In the genomic region with DNA sequence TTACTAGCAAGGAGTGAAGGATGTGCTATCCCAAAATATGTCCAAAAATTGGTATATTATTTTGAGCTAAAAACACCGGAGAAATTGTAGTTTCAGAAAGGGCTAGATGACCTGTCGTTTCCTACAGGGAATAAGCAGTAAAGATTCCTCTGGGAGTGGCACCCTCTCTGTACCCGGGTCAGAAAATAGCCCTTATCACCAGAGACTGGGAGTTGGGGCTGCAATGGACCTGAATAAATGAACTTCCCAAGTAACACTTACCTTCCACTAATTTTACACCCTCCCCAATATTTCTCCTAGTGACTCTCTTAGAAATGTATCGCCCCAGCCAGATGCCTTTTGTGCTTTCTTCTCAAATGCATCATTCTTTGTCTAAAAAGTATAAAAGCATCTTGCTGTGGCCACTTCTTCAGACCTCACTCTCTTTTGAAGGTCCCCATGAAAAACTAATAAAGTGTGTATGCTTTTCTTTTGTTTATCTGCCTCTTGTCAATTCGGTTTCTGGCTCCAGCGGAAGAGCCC, we compare ENCODE assay signal across 8 cellular contexts. TPM values are rescaled to one million over a fixed set of nuclear protein-coding genes. Genes with fewer than 3 reads are reported as not detected.
DNase-seq lines count a peak whose midpoint lies in the region; ATAC-seq lines count a peak whose summit lies in the region.

No MANE protein-coding gene starts in this region.

- POLR2A ChIA-PET in activated CD4-positive, alpha-beta memory T cell treated with anti-CD3 and anti-CD28 coated beads, Interleukin-2, amount 10 ng/mL, durations not matched to agents 7 days and 5 days (lab: Charles Lee): interaction anchor here (0.6 to 4.9 kb wide), 9 partner anchors 9 to 512 kb away, joined by 3 to 24 read pairs (median 4); partner anchors contain the start of genes RIOK3 and TTC39C

- DNase-seq in NCI-H748 (lab: John Stamatoyannopoulos, UW; ENCODE audit: unreplicated experiment) (peak; percentile 39), NCI-H748 treated with DMSO at 0.1 percent for 48 hours (lab: John Stamatoyannopoulos, UW) (no peak), head of caudate nucleus (no peak)
- no peak for DNase-seq in activated CD4-positive, alpha-beta memory T cell treated with anti-CD3 and anti-CD28 coated beads, Interleukin-2, amount 10 ng/mL, durations not matched to agents 7 days and 5 days
- DNase-seq in stimulated activated naive B cell treated with anti-CD40 and anti-IgM and Interleukin-4, amounts not matched to agents 10 μg/mL and 1 μg/mL and 100 μg/mL, for 72 hours: no peak
- DNase-seq in stimulated activated CD4-positive, alpha-beta T cell treated with anti-CD3 and anti-CD28 coated beads, Interleukin-2, amount 100 ng/mL, for 48 hours: no peak

- H3K27me3 Mint-ChIP-seq in activated CD4-positive, alpha-beta memory T cell treated with anti-CD3 and anti-CD28 coated beads, Interleukin-2, amount 10 ng/mL, durations not matched to agents 7 days and 5 days: no peaks in the 10 kb centered on the region
- H3K27me3 Mint-ChIP-seq in stimulated activated naive B cell treated with anti-CD40 and anti-IgM and Interleukin-4, amounts not matched to agents 10 μg/mL and 1 μg/mL and 100 μg/mL, for 72 hours: no peaks in the 10 kb centered on the region

- peak overlapping the region; percentile 74 for H3K27ac Mint-ChIP-seq in activated CD4-positive, alpha-beta memory T cell treated with anti-CD3 and anti-CD28 coated beads, Interleukin-2, amount 10 ng/mL, durations not matched to agents 7 days and 5 days
- peak overlapping the region; percentile 98 for H3K27ac Mint-ChIP-seq in stimulated activated naive B cell treated with anti-CD40 and anti-IgM and Interleukin-4, amounts not matched to agents 10 μg/mL and 1 μg/mL and 100 μg/mL, for 72 hours

- peak overlapping the region; percentile 77 for H3K4me3 ChIP-seq in iPS-15b (ENCODE audit: low read depth, low read length)

- H3K27me3 ChIP-seq in iPS-15b (ENCODE audit: control insufficient read depth, insufficient read depth, low read length): peaks cover 19% of the 10 kb centered on the region

- intact Hi-C loops in head of caudate nucleus (cut with DNase I): loop anchor here (2.0 to 10.0 kb wide), 3 partner anchors 50 to 312 kb away; partner anchors contain the start of genes NPC1 and RIOK3

- no peaks in the 10 kb centered on the region for H3K9me3 ChIP-seq in iPS-15b (ENCODE audit: control insufficient read depth, insufficient read depth, low read length)

- no peak for ATAC-seq in stimulated activated naive B cell treated with anti-CD40 and anti-IgM and Interleukin-4, amounts not matched to agents 10 μg/mL and 1 μg/mL and 100 μg/mL, for 72 hours (replicated peaks)
- no peak for ATAC-seq in HG02798 (IDR thresholded peaks at IDR 0.05; ENCODE audit: poor library complexity, unreplicated experiment)

- H3K36me3 Mint-ChIP-seq in activated CD4-positive, alpha-beta memory T cell treated with anti-CD3 and anti-CD28 coated beads, Interleukin-2, amount 10 ng/mL, durations not matched to agents 7 days and 5 days (ENCODE audit: low read depth): peaks cover 26% of the 10 kb centered on the region
- peaks cover 13 to 19% of the 10 kb centered on the region in 2 donors for H3K36me3 Mint-ChIP-seq in stimulated activated naive B cell treated with anti-CD40 and anti-IgM and Interleukin-4, amounts not matched to agents 10 μg/mL and 1 μg/mL and 100 μg/mL, for 72 hours

- peaks cover 2% of the 10 kb centered on the region for H3K4me1 ChIP-seq in iPS-15b (ENCODE audit: control insufficient read depth, insufficient read depth, low read length)

- no peaks in the 10 kb centered on the region for H3K36me3 ChIP-seq in iPS-15b (ENCODE audit: control insufficient read depth, insufficient read depth, low read length)

- CTCF ChIA-PET in activated CD4-positive, alpha-beta memory T cell treated with anti-CD3 and anti-CD28 coated beads, Interleukin-2, amount 10 ng/mL, durations not matched to agents 7 days and 5 days (lab: Charles Lee): no interaction called here

- H3K9ac ChIP-seq in iPS-15b (ENCODE audit: low read depth, low read length): peak overlapping the region; percentile 83

- peak overlapping the region; percentile 73 for H3K4me3 Mint-ChIP-seq in activated CD4-positive, alpha-beta memory T cell treated with anti-CD3 and anti-CD28 coated beads, Interleukin-2, amount 10 ng/mL, durations not matched to agents 7 days and 5 days
- H3K4me3 Mint-ChIP-seq in stimulated activated naive B cell treated with anti-CD40 and anti-IgM and Interleukin-4, amounts not matched to agents 10 μg/mL and 1 μg/mL and 100 μg/mL, for 72 hours: peak overlapping the region; percentile 87 to 98

- H3K4me1 Mint-ChIP-seq in activated CD4-positive, alpha-beta memory T cell treated with anti-CD3 and anti-CD28 coated beads, Interleukin-2, amount 10 ng/mL, durations not matched to agents 7 days and 5 days: peaks cover 45% of the 10 kb centered on the region
- peaks cover 35 to 72% of the 10 kb centered on the region in 2 donors for H3K4me1 Mint-ChIP-seq in stimulated activated naive B cell treated with anti-CD40 and anti-IgM and Interleukin-4, amounts not matched to agents 10 μg/mL and 1 μg/mL and 100 μg/mL, for 72 hours

- no peaks in the 10 kb centered on the region for H3K9me3 Mint-ChIP-seq in activated CD4-positive, alpha-beta memory T cell treated with anti-CD3 and anti-CD28 coated beads, Interleukin-2, amount 10 ng/mL, durations not matched to agents 7 days and 5 days
- H3K9me3 Mint-ChIP-seq in stimulated activated naive B cell treated with anti-CD40 and anti-IgM and Interleukin-4, amounts not matched to agents 10 μg/mL and 1 μg/mL and 100 μg/mL, for 72 hours: no peaks in the 10 kb centered on the region

RNA-seq across cellular contexts. Expression of gene RMC1, which starts 0.7 kb away (rescaled TPM):
- total RNA-seq in activated CD4-positive, alpha-beta memory T cell treated with anti-CD3 and anti-CD28 coated beads, Interleukin-2, amount 10 ng/mL, durations not matched to agents 7 days and 5 days: 10 to 100 TPM; 54.9 to 55.9 TPM

RNA-seq across cellular contexts. Expression of gene RIOK3, which starts 49.5 kb away (rescaled TPM):
- 10 to 100 TPM; 68.3 to 74.8 TPM for total RNA-seq in activated CD4-positive, alpha-beta memory T cell treated with anti-CD3 and anti-CD28 coated beads, Interleukin-2, amount 10 ng/mL, durations not matched to agents 7 days and 5 days
